ENCODE assay signal across 1 cellular context in the genomic region with DNA sequence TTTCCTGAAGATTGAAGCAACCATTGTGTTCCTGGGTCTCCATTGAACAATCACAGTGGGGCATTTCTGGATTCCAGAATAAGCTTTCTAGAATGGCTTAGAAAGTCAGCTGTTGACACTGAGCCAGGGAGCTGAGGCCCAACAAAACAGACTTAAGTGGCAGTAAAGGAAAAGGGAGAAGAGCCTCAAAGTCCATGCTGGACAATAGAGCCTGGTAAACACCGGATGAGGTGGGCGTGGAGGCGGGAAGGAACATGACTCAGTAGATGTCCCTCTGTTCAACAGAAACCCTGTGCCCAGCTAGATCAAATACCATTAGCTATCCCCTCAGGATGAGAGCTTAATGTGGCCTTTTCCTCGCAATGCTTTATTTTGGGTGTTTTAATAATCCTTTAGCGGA.
TF ChIP-seq lines count a peak whose summit lies in the region.

No MANE protein-coding gene starts in this region.

TF ChIP-seq in IMR-90, 13 proteins besides CTCF, POLR2A, EP300 and RAD21:
- no peak for TF ChIP-seq NFE2L2 (IDR thresholded peaks at IDR 0.05; ENCODE audit: low read depth, low read length)
- TF ChIP-seq MAFK (IDR thresholded peaks at IDR 0.05; ENCODE audit: low read depth, low read length) = no peak
- no peak for TF ChIP-seq CHD1 (IDR thresholded peaks at IDR 0.05; ENCODE audit: low read depth, low read length)
- peak; percentile 45; the same call in 1 of the 2 replicates for TF ChIP-seq MXI1 (IDR thresholded peaks at IDR 0.05; ENCODE audit: borderline replicate concordance, low read depth, low read length)
- no peak for TF ChIP-seq MAZ (IDR thresholded peaks at IDR 0.05; ENCODE audit: borderline replicate concordance, low read depth, low read length)
- TF ChIP-seq ELK1 (IDR thresholded peaks at IDR 0.05; ENCODE audit: borderline replicate concordance, low read depth, low read length) = no peak
- TF ChIP-seq RFX5 (IDR thresholded peaks at IDR 0.05; ENCODE audit: low read depth, low read length) = no peak
- TF ChIP-seq BHLHE40 (IDR thresholded peaks at IDR 0.05; ENCODE audit: low read depth, low read length) = no peak
- TF ChIP-seq RCOR1 (IDR thresholded peaks at IDR 0.05; ENCODE audit: insufficient replicate concordance, low read length) = no peak
- TF ChIP-seq CEBPB (IDR thresholded peaks at IDR 0.05; ENCODE audit: low read depth, low read length) = no peak
- TF ChIP-seq SMC3 (IDR thresholded peaks at IDR 0.05; ENCODE audit: low read depth, low read length) = no peak
- TF ChIP-seq USF2 (IDR thresholded peaks at IDR 0.05; ENCODE audit: low read depth, low read length) = no peak
- TF ChIP-seq FOS (IDR thresholded peaks at IDR 0.05; ENCODE audit: low read depth, low read length) = peak; percentile 27; the same call in 1 of the 2 replicates
